ENCODE assay signal across 8 cellular contexts in genomic region chr1:27542463-27543273, GRCh38. TPM values are rescaled to one million over a fixed set of nuclear protein-coding genes. Genes with fewer than 3 reads are reported as not detected.
DNase-seq lines count a peak whose midpoint lies in the region; ATAC-seq and TF ChIP-seq lines count a peak whose summit lies in the region.

No MANE protein-coding gene starts in this region.

- H3K27me3 ChIP-seq in RWPE2 (ENCODE audit: insufficient read depth, poor library complexity, severe bottlenecking) (no peaks in the 10 kb centered on the region), duodenal mucosa (ENCODE audit: control insufficient read depth in 1 of 2, insufficient read depth in 2 of 2, low read length in 2 of 2) (no peaks in the 10 kb centered on the region), MG63 (no peaks in the 10 kb centered on the region)

- H3K27ac ChIP-seq in RWPE2 (ENCODE audit: poor library complexity, severe bottlenecking) (peak overlapping the region; percentile 99), duodenal mucosa (ENCODE audit: low read depth, low read length) (peak overlapping the region; percentile 28)

- H3K9ac ChIP-seq in duodenal mucosa (ENCODE audit: low read depth in 1 of 2, low read length in 2 of 2), result peak overlapping the region in 1 of 2 donors; percentile 18

- H3K9me3 ChIP-seq in RWPE2 (ENCODE audit: severe bottlenecking), result no peaks in the 10 kb centered on the region
- H3K9me3 ChIP-seq in duodenal mucosa (ENCODE audit: control insufficient read depth in 1 of 2, low read length in 2 of 2), result no peaks in the 10 kb centered on the region
- no peaks in the 10 kb centered on the region for H3K9me3 ChIP-seq in MG63

- in situ Hi-C loops in G401 (cut with HindIII; ENCODE audit: low sequenced_read_pairs), result no loop called here

- no peak overlapping the region for H3K4me3 ChIP-seq in RWPE2 (ENCODE audit: severe bottlenecking)
- H3K4me3 ChIP-seq in duodenal mucosa (ENCODE audit: low read depth in 1 of 2, low read length in 2 of 2), result no peak overlapping the region
- H3K4me3 ChIP-seq in MG63, result no peak overlapping the region

- ATAC-seq in RWPE2 (ENCODE audit: low read depth), result peak; percentile 77

- POLR2A ChIA-PET in GM10248 (lab: Yijun Ruan, JAX), result no interaction called here

- TF ChIP-seq CTCF in RWPE2 (IDR thresholded peaks at IDR 0.05; ENCODE audit: poor library complexity, severe bottlenecking), result no peak
- no peak for TF ChIP-seq CTCF in GM10248 (IDR thresholded peaks at IDR 0.05; ENCODE audit: control extremely low read depth, extremely low read depth, low read depth, missing control alignments)

- DNase-seq in G401 (ENCODE audit: low spot score) (peak; percentile 51), RWPE2 (ENCODE audit: low spot score) (peak; percentile 91), myocyte (ENCODE audit: low read depth) (peak; percentile 97), T-helper 9 cell (no peak), NCI-H1694 treated with DMSO at 0.1 percent for 48 hours (lab: John Stamatoyannopoulos, UW) (no peak), MG63 (no peak), GM10248 (ENCODE audit: extremely low spot score) (no peak)

- CTCF ChIA-PET in GM10248 (lab: Yijun Ruan, JAX), result interaction anchor here (0.9 to 10.5 kb wide), 3 partner anchors 10 to 120 kb away, joined by 3 to 83 read pairs (median 4); no protein-coding TSS in a partner anchor

- peaks cover 60% of the 10 kb centered on the region for H3K4me1 ChIP-seq in RWPE2 (ENCODE audit: insufficient read depth, poor library complexity, severe bottlenecking)
- H3K4me1 ChIP-seq in duodenal mucosa (ENCODE audit: control insufficient read depth in 1 of 2, insufficient read depth in 2 of 2, low read length in 2 of 2), result peaks cover 6 to 34% of the 10 kb centered on the region in 2 donors

- peaks cover 36% of the 10 kb centered on the region for H3K36me3 ChIP-seq in RWPE2 (ENCODE audit: low read depth)
- H3K36me3 ChIP-seq in duodenal mucosa (ENCODE audit: control insufficient read depth in 1 of 2, insufficient read depth in 2 of 2, low read length in 2 of 2), result peaks cover 0 to 3% of the 10 kb centered on the region in 2 donors
- peaks cover 44% of the 10 kb centered on the region for H3K36me3 ChIP-seq in MG63

RNA-seq across cellular contexts. Expression of gene WASF2, which starts 52.7 kb away (rescaled TPM):
- 10.4 and 14.2 TPM in 2 replicates for total RNA-seq in G401 (2014; rRNA removed; shearing (Covaris generic))
- total RNA-seq in myocyte, result 17.3 and 18.2 TPM in 2 replicates
- polyA plus RNA-seq in myocyte (2012), result 65.6 TPM
- 13.9 and 15.5 TPM in 2 replicates for total RNA-seq in MG63 (2014; rRNA removed; shearing (Covaris generic); ENCODE audit: low replicate concordance)

Comparison
In these comparisons a context has a peak if more than half of its experiments do, and no peak if none do; other contexts are left out.
1. DNase-seq: peak in G401 (single experiment), RWPE2 (single experiment) and myocyte (single experiment); none in T-helper 9 cell (single experiment), NCI-H1694 treated with DMSO at 0.1 percent for 48 hours (single experiment), MG63 (single experiment) and GM10248 (single experiment).